Comparison of ENCODE assay signal across 22 cellular contexts in genomic region chr12:5973461-5974115, GRCh38. TPM values are rescaled to one million over a fixed set of nuclear protein-coding genes. Genes with fewer than 3 reads are reported as not detected.
"Had no signal": no experiment of that assay in that cellular context is flagged by ENCODE, and none has a peak within 500 bp of the region (broad histone marks: within the 10 kb centered on the region; RNA-seq: fewer than 3 reads in every experiment).

No MANE protein-coding gene starts in this region.

- DNase-seq: cerebellar nuclear complex; effector CD8-positive, alpha-beta T cell; esophagus squamous epithelium; foreskin keratinocyte; hypothalamus; left lung; mesenchymal stem cell; midbrain; naive B cell; spleen; stimulated activated CD4-positive, alpha-beta T cell treated with anti-CD3 and anti-CD28 coated beads, Interleukin-15, amount 100 ng/mL, for 24 hours; stimulated activated CD4-positive, alpha-beta T cell treated with anti-CD3 and anti-CD28 coated beads, Interleukin-1b, Interleukin-23, amount 100 ng/mL, for 48 hours; stimulated activated CD4-positive, alpha-beta T cell treated with anti-CD3 and anti-CD28 coated beads, Interleukin-4, amount 100 ng/mL, for 4 hours; stimulated activated naive B cell treated with anti-CD40 and anti-IgM and Interleukin-4, amounts not matched to agents 10 μg/mL and 1 μg/mL and 100 μg/mL, for 72 hours; stimulated activated naive CD8-positive, alpha-beta T cell treated with anti-CD3 and anti-CD28 coated beads, Interleukin-15, amount 100 ng/mL, for 72 hours; testis had no signal

- H3K4me1 ChIP-seq: esophagus squamous epithelium, foreskin keratinocyte, left lung, parathyroid adenoma, prostate gland, spleen, testis, tibial nerve had no signal

- H3K4me3 ChIP-seq: cardiac muscle cell, esophagus squamous epithelium, left lung, lung, prostate gland, spleen, testis, tibial nerve had no signal

- ATAC-seq: foreskin keratinocyte; left lung; sciatic nerve; stimulated activated naive B cell treated with anti-CD40 and anti-IgM and Interleukin-4, amounts not matched to agents 10 μg/mL and 1 μg/mL and 100 μg/mL, for 72 hours; stimulated activated naive CD8-positive, alpha-beta T cell treated with anti-CD3 and anti-CD28 coated beads, Interleukin-15, amount 100 ng/mL, for 72 hours had no signal

- H3K27me3 ChIP-seq: cardiac muscle cell, left lung, testis, tibial nerve had no signal

- H3K36me3 ChIP-seq: cardiac muscle cell, prostate gland, tibial nerve had no signal

- H3K9ac ChIP-seq: parathyroid adenoma had no signal

- H3K9me3 ChIP-seq: esophagus squamous epithelium, left lung, prostate gland, spleen, testis, tibial nerve had no signal

- H3K79me2 ChIP-seq: parathyroid adenoma had no signal

- H2AFZ ChIP-seq: parathyroid adenoma had no signal

RNA-seq across cellular contexts. Expression of gene ANO2, which starts 28.5 kb away (rescaled TPM):
- total RNA-seq: foreskin keratinocyte had no signal
